ENCODE assay signal across 1 cellular context in the genomic region with DNA sequence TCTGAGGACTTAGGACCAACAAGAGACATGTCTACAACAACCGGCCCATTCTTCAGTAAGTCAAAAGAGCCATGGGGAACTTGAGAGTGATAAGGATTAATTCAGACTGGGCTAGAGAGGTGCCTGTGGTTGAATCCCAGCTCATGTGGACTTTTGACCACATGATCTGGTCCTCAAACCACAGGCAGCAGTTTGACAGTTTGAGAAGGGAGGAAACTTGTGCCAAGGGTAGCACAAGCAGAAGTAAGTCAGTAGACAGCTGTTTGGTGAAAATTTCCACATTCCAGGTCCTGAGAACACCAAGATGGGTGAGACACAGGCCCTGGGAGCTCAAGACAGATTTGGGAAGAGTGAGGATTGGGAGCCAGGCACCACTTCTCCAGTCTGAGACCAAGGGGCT.
TF ChIP-seq lines count a peak whose summit lies in the region.

No MANE protein-coding gene starts in this region.

TF ChIP-seq in SK-N-SH, 30 proteins besides CTCF, POLR2A, EP300 and RAD21 (continued from another document):
- TF ChIP-seq FOSL2 (IDR thresholded peaks at IDR 0.05; ENCODE audit: borderline replicate concordance, low read depth) (no peak), NRF1 (IDR thresholded peaks at IDR 0.05; ENCODE audit: low read depth, low read length) (no peak), SIN3A (IDR thresholded peaks at IDR 0.05; ENCODE audit: borderline replicate concordance, low read depth, low read length) (no peak)
